13 cellular contexts compared by ENCODE assay signal in the genomic region with DNA sequence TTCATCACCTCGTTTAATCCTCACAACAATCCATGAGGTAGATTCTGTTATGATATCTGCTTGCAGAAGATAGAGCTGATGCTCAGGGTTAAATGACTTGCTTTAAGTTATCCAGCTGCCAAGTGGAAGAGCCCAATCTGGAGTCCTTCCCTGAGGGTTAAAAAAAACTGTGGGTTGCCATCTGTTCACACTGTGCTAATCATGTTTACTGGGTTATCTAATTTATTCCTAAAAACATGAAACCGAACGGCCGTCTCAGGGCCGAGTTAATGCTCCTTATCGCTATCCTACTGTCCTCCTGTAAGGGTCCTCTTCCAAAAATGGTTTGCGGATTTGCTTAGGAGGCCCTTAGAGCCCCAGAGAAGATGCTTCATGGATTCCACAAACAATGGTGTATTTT.
"Had no signal": no experiment of that assay in that cellular context is flagged by ENCODE, and none has a peak within 500 bp of the region (broad histone marks: within the 10 kb centered on the region; RNA-seq: fewer than 3 reads in every experiment).

No MANE protein-coding gene starts in this region.

- DNase-seq: activated CD4-positive, alpha-beta T cell treated with anti-CD3 and anti-CD28 coated beads, Interleukin-2, amount 50 U/mL, for 4 hours; activated CD4-positive, CD25-positive, alpha-beta regulatory T cell treated with anti-CD3 and anti-CD28 coated beads, Interleukin-2, amount 50 U/mL, for 72 hours; activated gamma-delta T cell; activated naive CD8-positive, alpha-beta T cell treated with anti-CD3 and anti-CD28 coated beads for 36 hours; activated T-cell treated with anti-CD3 and anti-CD28 coated beads, Interleukin-2, amount 50 U/mL, for 4 hours; anterior cingulate cortex; left cardiac atrium; nephron progenitor cell; ovary; stimulated activated CD4-positive, alpha-beta T cell treated with anti-CD3 and anti-CD28 coated beads, Interleukin-4, amount 100 ng/mL, for 1 hour; stimulated activated CD8-positive, alpha-beta memory T cell treated with anti-CD3 and anti-CD28 coated beads, Interleukin-4, amount 100 ng/mL, for 48 hours; stimulated activated naive CD8-positive, alpha-beta T cell treated with anti-CD3 and anti-CD28 coated beads, Interleukin-15, Interleukin-2, amounts not matched to agents 100 U/mL and 50 U/mL, for 24 hours; upper lobe of left lung had no signal

- H3K27ac Mint-ChIP-seq: activated naive CD8-positive, alpha-beta T cell treated with anti-CD3 and anti-CD28 coated beads for 36 hours; nephron progenitor cell had no signal

- H3K27me3 Mint-ChIP-seq: activated naive CD8-positive, alpha-beta T cell treated with anti-CD3 and anti-CD28 coated beads for 36 hours had no signal

- H3K4me1 Mint-ChIP-seq: activated naive CD8-positive, alpha-beta T cell treated with anti-CD3 and anti-CD28 coated beads for 36 hours had no signal

- H3K4me3 Mint-ChIP-seq: activated naive CD8-positive, alpha-beta T cell treated with anti-CD3 and anti-CD28 coated beads for 36 hours; activated T-cell treated with anti-CD3 and anti-CD28 coated beads, Interleukin-2, amount 50 U/mL, for 4 hours; nephron progenitor cell had no signal

- ATAC-seq: activated T-cell treated with anti-CD3 and anti-CD28 coated beads, Interleukin-2, amount 50 U/mL, for 4 hours; left cardiac atrium; stimulated activated naive CD8-positive, alpha-beta T cell treated with anti-CD3 and anti-CD28 coated beads, Interleukin-15, Interleukin-2, amounts not matched to agents 100 U/mL and 50 U/mL, for 24 hours had no signal
